In genomic region chr4:114078636-114079035, GRCh38 we compare ENCODE assay signal across 15 cellular contexts.
DNase-seq lines count a peak whose midpoint lies in the region; FAIRE-seq and TF ChIP-seq lines count a peak whose summit lies in the region.
"Had no signal": no experiment of that assay in that cellular context is flagged by ENCODE, and none has a peak within 500 bp of the region (broad histone marks: within the 10 kb centered on the region; RNA-seq: fewer than 3 reads in every experiment).

No MANE protein-coding gene starts in this region.

- H3K4me3 ChIP-seq in fibroblast of pulmonary artery (replicated peaks; ENCODE audit: low read depth, low read length): no peak overlapping the region
- H3K4me3 ChIP-seq: K562 had no signal

- no peak for FAIRE-seq in D721Med (lab: Jason Lieb, UNC)
- FAIRE-seq: GM19239, K562 had no signal

- DNase-seq in EL (peak; percentile 13), amniotic epithelial cell (ENCODE audit: low read depth) (peak; percentile 55), fibroblast of pulmonary artery (ENCODE audit: low read depth) (peak; percentile 17), putamen (ENCODE audit: low spot score) (no peak), D721Med (ENCODE audit: insufficient read length, low spot score) (no peak), AG08396 (ENCODE audit: low spot score) (no peak), NCI-H146 (lab: John Stamatoyannopoulos, UW) (no peak)
- DNase-seq: H9, NCI-H1436, NCI-H2029 treated with DMSO at 0.1 percent for 48 hours, NCI-H2171 treated with DMSO at 0.1 percent for 48 hours, NCI-H748 treated with DMSO at 0.1 percent for 48 hours, RPMI8226 had no signal

- no peak for TF ChIP-seq CTCF in fibroblast of pulmonary artery (IDR thresholded peaks at IDR 0.05; ENCODE audit: low read length, missing control alignments)
- TF ChIP-seq CTCF in D721Med (IDR thresholded peaks at IDR 0.05; ENCODE audit: insufficient read depth, missing control alignments): no peak

Comparison
In these comparisons a context has a peak if more than half of its experiments do, and no peak if none do; other contexts are left out.
1. DNase-seq: peak in EL (single experiment), amniotic epithelial cell (single experiment) and fibroblast of pulmonary artery (single experiment); none in putamen (single experiment), D721Med (single experiment), AG08396 (single experiment) and NCI-H146 (single experiment).